In genomic region chr19:48726573-48726972, GRCh38 we compare ENCODE assay signal across 12 cellular contexts. TPM values are rescaled to one million over a fixed set of nuclear protein-coding genes. Genes with fewer than 3 reads are reported as not detected.
DNase-seq lines count a peak whose midpoint lies in the region; ATAC-seq and TF ChIP-seq lines count a peak whose summit lies in the region.
"Had no signal": no experiment of that assay in that cellular context is flagged by ENCODE, and none has a peak within 500 bp of the region (broad histone marks: within the 10 kb centered on the region; RNA-seq: fewer than 3 reads in every experiment).

No MANE protein-coding gene starts in this region.

- POLR2A ChIA-PET in CD4-positive, alpha-beta memory T cell (lab: Charles Lee; ENCODE audit: partially characterized antibody): interaction anchor here (1.0 to 5.5 kb wide), 6 partner anchors 11 to 267 kb away, joined by 3 to 37 read pairs (median 6); partner anchors contain the start of genes DBP, GYS1 and RUVBL2
- POLR2A ChIA-PET in naive thymus-derived CD8-positive, alpha-beta T cell (lab: Charles Lee): interaction anchor here (0.6 to 3.0 kb wide), 4 partner anchors 10 to 235 kb away, joined by 3 to 15 read pairs (median 4); partner anchors contain the start of gene RASIP1

- peaks cover 27% of the 10 kb centered on the region for H3K4me1 ChIP-seq in CD4-positive, alpha-beta memory T cell (ENCODE audit: insufficient read depth, low read length)
- peaks cover 16% of the 10 kb centered on the region for H3K4me1 ChIP-seq in Loucy (ENCODE audit: insufficient read depth, low read length, poor library complexity, severe bottlenecking)

- no peaks in the 10 kb centered on the region for H3F3A ChIP-seq in Loucy (ENCODE audit: low read depth)

- H3K9me3 Mint-ChIP-seq in CD4-positive, alpha-beta memory T cell: peaks cover 0 to 14% (median 11%) of the 10 kb centered on the region in 8 donors
- H3K9me3 Mint-ChIP-seq in activated naive CD8-positive, alpha-beta T cell (ENCODE audit: low read depth): peaks cover 11% of the 10 kb centered on the region
- peaks cover 6 to 21% (median 14%) of the 10 kb centered on the region in 9 donors for H3K9me3 Mint-ChIP-seq in naive thymus-derived CD8-positive, alpha-beta T cell
- H3K9me3 Mint-ChIP-seq: nephron progenitor cell had no signal

- no peaks in the 10 kb centered on the region for H3K27me3 ChIP-seq in CD4-positive, alpha-beta memory T cell (ENCODE audit: insufficient read depth, low read length)
- no peaks in the 10 kb centered on the region for H3K27me3 ChIP-seq in Loucy (ENCODE audit: insufficient read depth, low read length, poor library complexity, severe bottlenecking)

- TF ChIP-seq POLR2A in lower leg skin (IDR thresholded peaks at IDR 0.05): no peak

- peak; percentile 39 to 73 (median 68) for DNase-seq in CD4-positive, alpha-beta memory T cell
- peak in 4 of 10 donors; percentile 39 to 67 (median 59) for DNase-seq in naive thymus-derived CD8-positive, alpha-beta T cell
- DNase-seq in lower leg skin (ENCODE audit: low spot score in 2 of 2) (no peak), NCI-H82 treated with DMSO at 0.1 percent for 48 hours (lab: John Stamatoyannopoulos, UW; ENCODE audit: unreplicated experiment) (no peak), NCI-H2196 (lab: John Stamatoyannopoulos, UW; ENCODE audit: unreplicated experiment) (no peak)
- DNase-seq: DMS153, NCI-H2107, nephron progenitor cell had no signal

- intact Hi-C loops in CD4-positive, alpha-beta memory T cell (cut with micrococcal nuclease): no loop called here
- intact Hi-C loops in lower leg skin (cut with DNase I; ENCODE audit: low total_unique reads): no loop called here

- no peaks in the 10 kb centered on the region for H3K27me3 Mint-ChIP-seq in CD4-positive, alpha-beta memory T cell
- no peaks in the 10 kb centered on the region for H3K27me3 Mint-ChIP-seq in activated naive CD8-positive, alpha-beta T cell
- no peaks in the 10 kb centered on the region for H3K27me3 Mint-ChIP-seq in naive thymus-derived CD8-positive, alpha-beta T cell

- H3K36me3 ChIP-seq in CD4-positive, alpha-beta memory T cell (ENCODE audit: insufficient read depth, low read length): no peaks in the 10 kb centered on the region
- H3K36me3 ChIP-seq in Loucy (ENCODE audit: insufficient read depth, low read length): no peaks in the 10 kb centered on the region

- TF ChIP-seq CTCF in Loucy (conservative IDR thresholded peaks at IDR 0.05; ENCODE audit: low read length) (no peak), lower leg skin (IDR thresholded peaks at IDR 0.05) (no peak)

- H2AFZ ChIP-seq in Loucy (ENCODE audit: low read length): 0 out of 2 replicates have a peak overlapping the region, but pooled peaks have one; percentile 24

- H3K36me3 Mint-ChIP-seq in CD4-positive, alpha-beta memory T cell: peaks cover 6 to 17% of the 10 kb centered on the region in 2 donors
- peaks cover 10% of the 10 kb centered on the region for H3K36me3 Mint-ChIP-seq in activated naive CD8-positive, alpha-beta T cell
- peaks cover 0 to 17% (median 14%) of the 10 kb centered on the region in 3 donors for H3K36me3 Mint-ChIP-seq in naive thymus-derived CD8-positive, alpha-beta T cell

- no peaks in the 10 kb centered on the region for H3K9me3 ChIP-seq in CD4-positive, alpha-beta memory T cell (ENCODE audit: control insufficient read depth in 1 of 2, low read length in 2 of 2)
- no peaks in the 10 kb centered on the region for H3K9me3 ChIP-seq in Loucy (ENCODE audit: insufficient read depth, low read depth, low read length)

- no peak overlapping the region for H3K4me2 ChIP-seq in Loucy (ENCODE audit: low read depth, low read length, poor library complexity, severe bottlenecking)

- CTCF ChIA-PET in CD4-positive, alpha-beta memory T cell (lab: Charles Lee; ENCODE audit: partially characterized antibody): interaction anchor here (2.4 kb wide), 1 partner anchor 12 kb away, joined by 12 read pairs; no protein-coding TSS in a partner anchor

- H3K4me3 ChIP-seq in CD4-positive, alpha-beta memory T cell (ENCODE audit: low read length in 2 of 2): peak overlapping the region in 1 of 2 donors; percentile 10
- H3K4me3 ChIP-seq in Loucy (ENCODE audit: low read length, poor library complexity, severe bottlenecking) (no peak overlapping the region), lower leg skin (ENCODE audit: low read depth, poor library complexity, severe bottlenecking) (no peak overlapping the region)

- H3K9ac ChIP-seq in Loucy (ENCODE audit: low read depth, low read length, poor library complexity, severe bottlenecking): no peak overlapping the region

- peak overlapping the region; percentile 4 to 45 (median 31) for H3K4me3 Mint-ChIP-seq in CD4-positive, alpha-beta memory T cell
- no peak overlapping the region for H3K4me3 Mint-ChIP-seq in activated naive CD8-positive, alpha-beta T cell
- peak overlapping the region in 9 of 10 donors; percentile 19 to 63 (median 30) for H3K4me3 Mint-ChIP-seq in naive thymus-derived CD8-positive, alpha-beta T cell
- H3K4me3 Mint-ChIP-seq: nephron progenitor cell had no signal

- no peaks in the 10 kb centered on the region for H3K9me2 ChIP-seq in Loucy (replicated peaks; ENCODE audit: low read depth, low read length)

- no peaks in the 10 kb centered on the region for H4K20me1 ChIP-seq in Loucy (ENCODE audit: insufficient read depth, low read length, poor library complexity, severe bottlenecking)

- H3K4me1 Mint-ChIP-seq in CD4-positive, alpha-beta memory T cell: peaks cover 15 to 33% (median 21%) of the 10 kb centered on the region in 4 donors
- H3K4me1 Mint-ChIP-seq in activated naive CD8-positive, alpha-beta T cell (ENCODE audit: low read depth): peaks cover 21% of the 10 kb centered on the region
- peaks cover 11 to 32% (median 25%) of the 10 kb centered on the region in 4 donors for H3K4me1 Mint-ChIP-seq in naive thymus-derived CD8-positive, alpha-beta T cell

- H3K79me2 ChIP-seq in Loucy (ENCODE audit: insufficient read depth, low read length): no peaks in the 10 kb centered on the region

- no peak overlapping the region for H3K27ac ChIP-seq in CD4-positive, alpha-beta memory T cell (ENCODE audit: low read depth, low read length)

- peak in 1 of 2 donors; percentile 72 for ATAC-seq in naive thymus-derived CD8-positive, alpha-beta T cell
- no peak for ATAC-seq in HG03432 (IDR thresholded peaks at IDR 0.05; ENCODE audit: unreplicated experiment)

- peak overlapping the region; percentile 69 to 96 (median 94) for H3K27ac Mint-ChIP-seq in CD4-positive, alpha-beta memory T cell
- peak overlapping the region; percentile 46 for H3K27ac Mint-ChIP-seq in activated naive CD8-positive, alpha-beta T cell
- peak overlapping the region; percentile 42 to 96 (median 88) for H3K27ac Mint-ChIP-seq in naive thymus-derived CD8-positive, alpha-beta T cell
- H3K27ac Mint-ChIP-seq: nephron progenitor cell had no signal

- 61 to 74% methylated on average over 2 of the region's 2 CpGs for WGBS in lower leg skin, 2 donors

RNA-seq across cellular contexts. Expression of gene MAMSTR, which starts 7.0 kb away (rescaled TPM):
- 1 to 10 TPM; 2.1 to 2.5 TPM for total RNA-seq in CD4-positive, alpha-beta memory T cell
- polyA plus RNA-seq in CD4-positive, alpha-beta memory T cell: under 1 TPM; 0.71 to 0.73 TPM
- total RNA-seq in naive thymus-derived CD8-positive, alpha-beta T cell: 1 to 10 TPM; 2.1 to 2.4 TPM
- polyA plus RNA-seq in naive thymus-derived CD8-positive, alpha-beta T cell: under 1 TPM; 0.28 to 0.77 (median 0.49) TPM
- under 1 TPM; 0.42 to 0.74 (median 0.63) TPM for total RNA-seq in lower leg skin

RNA-seq across cellular contexts. Expression of gene RASIP1, which starts 13.8 kb away (rescaled TPM):
- total RNA-seq in CD4-positive, alpha-beta memory T cell: under 1 TPM in 1 of 2 experiments, not detected in 1; 0.22 TPM
- polyA plus RNA-seq in CD4-positive, alpha-beta memory T cell: under 1 TPM; 0.10 to 0.25 TPM
- total RNA-seq in naive thymus-derived CD8-positive, alpha-beta T cell: under 1 TPM in 1 of 2 experiments, not detected in 1; 0.25 TPM
- polyA plus RNA-seq in naive thymus-derived CD8-positive, alpha-beta T cell: under 1 TPM in 2 of 3 donors, not detected in 1; 0.10 to 0.26 TPM
- total RNA-seq in lower leg skin: 10 to 100 TPM in 2 of 4 donors, 1 to 10 TPM in 2; 4.7 to 16.8 (median 11.4) TPM

RNA-seq across cellular contexts. Expression of gene IZUMO1, which starts 20.1 kb away (rescaled TPM):
- not detected for total RNA-seq in CD4-positive, alpha-beta memory T cell
- not detected for polyA plus RNA-seq in CD4-positive, alpha-beta memory T cell
- not detected for total RNA-seq in naive thymus-derived CD8-positive, alpha-beta T cell
- not detected for polyA plus RNA-seq in naive thymus-derived CD8-positive, alpha-beta T cell
- total RNA-seq in lower leg skin: not detected
- total RNA-seq: T-helper 2 cell treated with Interferon-gamma antibody and Interleukin-4, amounts not matched to agents 100 ng/mL and 5 ng/mL, for 36 hours had no signal

RNA-seq across cellular contexts. Expression of gene FUT1, which starts 25.9 kb away (rescaled TPM):
- total RNA-seq in CD4-positive, alpha-beta memory T cell: under 1 TPM; 0.22 to 0.32 TPM
- under 1 TPM in 1 of 2 donors, not detected in 1; 0.11 TPM for polyA plus RNA-seq in CD4-positive, alpha-beta memory T cell
- total RNA-seq in naive thymus-derived CD8-positive, alpha-beta T cell: not detected
- not detected for polyA plus RNA-seq in naive thymus-derived CD8-positive, alpha-beta T cell
- total RNA-seq in lower leg skin: 1 to 10 TPM; 1.7 to 4.9 (median 3.5) TPM

RNA-seq across cellular contexts. Expression of gene FGF21, which starts 28.8 kb away (rescaled TPM):
- total RNA-seq in CD4-positive, alpha-beta memory T cell: not detected
- polyA plus RNA-seq in CD4-positive, alpha-beta memory T cell: not detected
- not detected for total RNA-seq in naive thymus-derived CD8-positive, alpha-beta T cell
- polyA plus RNA-seq in naive thymus-derived CD8-positive, alpha-beta T cell: not detected
- not detected for total RNA-seq in lower leg skin
- total RNA-seq: T-helper 2 cell treated with Interferon-gamma antibody and Interleukin-4, amounts not matched to agents 100 ng/mL and 5 ng/mL, for 36 hours had no signal

Comparison
In these comparisons a context has a peak if more than half of its experiments do, and no peak if none do; other contexts are left out.
1. DNase-seq: peak in CD4-positive, alpha-beta memory T cell (5 of 5); none in lower leg skin (0 of 2), NCI-H82 treated with DMSO at 0.1 percent for 48 hours (single experiment) and NCI-H2196 (single experiment).
2. RNA of gene RASIP1, which starts 13.8 kb away (total RNA-seq): 4.7 to 16.8 TPM in lower leg skin; 0.25 TPM in naive thymus-derived CD8-positive, alpha-beta T cell and 0.22 TPM in CD4-positive, alpha-beta memory T cell; every median in the first group is over 4 times any median in the second.
3. Peak in every context shown above with its lines, with median percentiles within 50 percentile points of each other: H3K27ac Mint-ChIP-seq.